10 cellular contexts compared by ENCODE assay signal in genomic region chr4:73420615-73421014, GRCh38. TPM values are rescaled to one million over a fixed set of nuclear protein-coding genes. Genes with fewer than 3 reads are reported as not detected.
"Had no signal": no experiment of that assay in that cellular context is flagged by ENCODE, and none has a peak within 500 bp of the region (broad histone marks: within the 10 kb centered on the region; RNA-seq: fewer than 3 reads in every experiment).

No MANE protein-coding gene starts in this region.

- H3K9ac ChIP-seq: GM23248 had no signal

- H3K9me3 ChIP-seq: HAP-1 had no signal

- DNase-seq: GM23248, GOT3, H7, HFFc6 had no signal

- ATAC-seq: HCT116 had no signal

- FAIRE-seq: HTR-8/SVneo had no signal

- H3K36me3 ChIP-seq: HAP-1 had no signal

- H3K4me3 ChIP-seq: GM23248, HAP-1 had no signal

- H3K27ac ChIP-seq: GM23248 had no signal

- H2AFZ ChIP-seq: GM23248 had no signal

RNA-seq across cellular contexts. Expression of gene AFP, which starts 15.4 kb away (rescaled TPM):
- total RNA-seq: GM23248, HT-29 had no signal
- polyA plus RNA-seq: IgD-negative memory B cell had no signal

RNA-seq across cellular contexts. Expression of gene ALB, which starts 16.5 kb away (rescaled TPM):
- total RNA-seq: GM23248, H4, HFFc6, HT-29 had no signal
- polyA plus RNA-seq: GM23248, IgD-negative memory B cell had no signal
